ENCODE assay signal across 1 cellular context in the genomic region with DNA sequence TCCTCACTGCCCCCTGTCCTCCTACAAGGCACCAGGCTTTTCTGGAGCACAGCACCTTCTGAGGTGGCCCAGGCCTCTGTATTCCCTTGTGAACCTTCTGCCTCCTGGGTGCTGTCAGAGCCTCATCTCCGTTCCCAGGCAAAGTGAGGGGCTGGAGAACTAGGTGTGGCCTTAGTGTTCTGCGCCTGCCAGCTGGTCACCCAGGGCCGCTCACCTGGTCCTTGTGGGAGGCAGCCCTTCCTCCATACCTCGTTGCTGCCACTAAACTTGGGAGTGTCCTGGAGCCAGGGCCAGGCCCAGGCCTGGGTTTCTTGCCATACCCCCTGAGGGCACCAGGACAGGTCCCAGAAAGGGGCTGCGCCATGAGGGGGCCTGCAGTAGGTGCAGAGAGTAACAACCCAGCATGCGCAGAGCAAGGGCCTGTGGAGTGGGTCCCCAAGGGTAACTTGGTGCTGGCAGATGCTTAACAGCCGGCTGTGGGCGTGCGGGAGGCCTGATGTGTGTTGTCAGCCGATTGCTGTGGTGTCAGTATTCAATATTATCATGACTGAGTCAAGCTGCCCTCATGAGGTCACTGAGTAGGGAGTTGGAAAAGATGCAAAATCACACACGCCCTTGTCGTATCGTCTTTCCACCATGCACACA.
TF ChIP-seq lines count a peak whose summit lies in the region.

No MANE protein-coding gene starts in this region.

TF ChIP-seq in GM23338, 12 proteins besides CTCF, POLR2A, EP300 and RAD21:
- TF ChIP-seq, protein P1, sequence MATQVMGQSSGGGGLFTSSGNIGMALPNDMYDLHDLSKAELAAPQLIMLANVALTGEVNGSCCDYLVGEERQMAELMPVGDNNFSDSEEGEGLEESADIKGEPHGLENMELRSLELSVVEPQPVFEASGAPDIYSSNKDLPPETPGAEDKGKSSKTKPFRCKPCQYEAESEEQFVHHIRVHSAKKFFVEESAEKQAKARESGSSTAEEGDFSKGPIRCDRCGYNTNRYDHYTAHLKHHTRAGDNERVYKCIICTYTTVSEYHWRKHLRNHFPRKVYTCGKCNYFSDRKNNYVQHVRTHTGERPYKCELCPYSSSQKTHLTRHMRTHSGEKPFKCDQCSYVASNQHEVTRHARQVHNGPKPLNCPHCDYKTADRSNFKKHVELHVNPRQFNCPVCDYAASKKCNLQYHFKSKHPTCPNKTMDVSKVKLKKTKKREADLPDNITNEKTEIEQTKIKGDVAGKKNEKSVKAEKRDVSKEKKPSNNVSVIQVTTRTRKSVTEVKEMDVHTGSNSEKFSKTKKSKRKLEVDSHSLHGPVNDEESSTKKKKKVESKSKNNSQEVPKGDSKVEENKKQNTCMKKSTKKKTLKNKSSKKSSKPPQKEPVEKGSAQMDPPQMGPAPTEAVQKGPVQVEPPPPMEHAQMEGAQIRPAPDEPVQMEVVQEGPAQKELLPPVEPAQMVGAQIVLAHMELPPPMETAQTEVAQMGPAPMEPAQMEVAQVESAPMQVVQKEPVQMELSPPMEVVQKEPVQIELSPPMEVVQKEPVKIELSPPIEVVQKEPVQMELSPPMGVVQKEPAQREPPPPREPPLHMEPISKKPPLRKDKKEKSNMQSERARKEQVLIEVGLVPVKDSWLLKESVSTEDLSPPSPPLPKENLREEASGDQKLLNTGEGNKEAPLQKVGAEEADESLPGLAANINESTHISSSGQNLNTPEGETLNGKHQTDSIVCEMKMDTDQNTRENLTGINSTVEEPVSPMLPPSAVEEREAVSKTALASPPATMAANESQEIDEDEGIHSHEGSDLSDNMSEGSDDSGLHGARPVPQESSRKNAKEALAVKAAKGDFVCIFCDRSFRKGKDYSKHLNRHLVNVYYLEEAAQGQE (IDR thresholded peaks at IDR 0.05; ENCODE audit: unreplicated experiment), result no peak
- TF ChIP-seq ZNF331 (CRISPR knock-in tag; IDR thresholded peaks at IDR 0.05; ENCODE audit: low read depth) (no peak), ZNF114 (CRISPR knock-in tag; IDR thresholded peaks at IDR 0.05) (no peak), JUNB (IDR thresholded peaks at IDR 0.05; ENCODE audit: unreplicated experiment) (no peak), POLR2AphosphoS5 (IDR thresholded peaks at IDR 0.05; ENCODE audit: low read depth) (no peak), NANOG (IDR thresholded peaks at IDR 0.05; ENCODE audit: borderline replicate concordance) (no peak), EZH2phosphoT487 (IDR thresholded peaks at IDR 0.05; ENCODE audit: unreplicated experiment) (no peak), EZH2 (IDR thresholded peaks at IDR 0.05; ENCODE audit: low read depth, unreplicated experiment) (no peak)
- TF ChIP-seq, protein P2, sequence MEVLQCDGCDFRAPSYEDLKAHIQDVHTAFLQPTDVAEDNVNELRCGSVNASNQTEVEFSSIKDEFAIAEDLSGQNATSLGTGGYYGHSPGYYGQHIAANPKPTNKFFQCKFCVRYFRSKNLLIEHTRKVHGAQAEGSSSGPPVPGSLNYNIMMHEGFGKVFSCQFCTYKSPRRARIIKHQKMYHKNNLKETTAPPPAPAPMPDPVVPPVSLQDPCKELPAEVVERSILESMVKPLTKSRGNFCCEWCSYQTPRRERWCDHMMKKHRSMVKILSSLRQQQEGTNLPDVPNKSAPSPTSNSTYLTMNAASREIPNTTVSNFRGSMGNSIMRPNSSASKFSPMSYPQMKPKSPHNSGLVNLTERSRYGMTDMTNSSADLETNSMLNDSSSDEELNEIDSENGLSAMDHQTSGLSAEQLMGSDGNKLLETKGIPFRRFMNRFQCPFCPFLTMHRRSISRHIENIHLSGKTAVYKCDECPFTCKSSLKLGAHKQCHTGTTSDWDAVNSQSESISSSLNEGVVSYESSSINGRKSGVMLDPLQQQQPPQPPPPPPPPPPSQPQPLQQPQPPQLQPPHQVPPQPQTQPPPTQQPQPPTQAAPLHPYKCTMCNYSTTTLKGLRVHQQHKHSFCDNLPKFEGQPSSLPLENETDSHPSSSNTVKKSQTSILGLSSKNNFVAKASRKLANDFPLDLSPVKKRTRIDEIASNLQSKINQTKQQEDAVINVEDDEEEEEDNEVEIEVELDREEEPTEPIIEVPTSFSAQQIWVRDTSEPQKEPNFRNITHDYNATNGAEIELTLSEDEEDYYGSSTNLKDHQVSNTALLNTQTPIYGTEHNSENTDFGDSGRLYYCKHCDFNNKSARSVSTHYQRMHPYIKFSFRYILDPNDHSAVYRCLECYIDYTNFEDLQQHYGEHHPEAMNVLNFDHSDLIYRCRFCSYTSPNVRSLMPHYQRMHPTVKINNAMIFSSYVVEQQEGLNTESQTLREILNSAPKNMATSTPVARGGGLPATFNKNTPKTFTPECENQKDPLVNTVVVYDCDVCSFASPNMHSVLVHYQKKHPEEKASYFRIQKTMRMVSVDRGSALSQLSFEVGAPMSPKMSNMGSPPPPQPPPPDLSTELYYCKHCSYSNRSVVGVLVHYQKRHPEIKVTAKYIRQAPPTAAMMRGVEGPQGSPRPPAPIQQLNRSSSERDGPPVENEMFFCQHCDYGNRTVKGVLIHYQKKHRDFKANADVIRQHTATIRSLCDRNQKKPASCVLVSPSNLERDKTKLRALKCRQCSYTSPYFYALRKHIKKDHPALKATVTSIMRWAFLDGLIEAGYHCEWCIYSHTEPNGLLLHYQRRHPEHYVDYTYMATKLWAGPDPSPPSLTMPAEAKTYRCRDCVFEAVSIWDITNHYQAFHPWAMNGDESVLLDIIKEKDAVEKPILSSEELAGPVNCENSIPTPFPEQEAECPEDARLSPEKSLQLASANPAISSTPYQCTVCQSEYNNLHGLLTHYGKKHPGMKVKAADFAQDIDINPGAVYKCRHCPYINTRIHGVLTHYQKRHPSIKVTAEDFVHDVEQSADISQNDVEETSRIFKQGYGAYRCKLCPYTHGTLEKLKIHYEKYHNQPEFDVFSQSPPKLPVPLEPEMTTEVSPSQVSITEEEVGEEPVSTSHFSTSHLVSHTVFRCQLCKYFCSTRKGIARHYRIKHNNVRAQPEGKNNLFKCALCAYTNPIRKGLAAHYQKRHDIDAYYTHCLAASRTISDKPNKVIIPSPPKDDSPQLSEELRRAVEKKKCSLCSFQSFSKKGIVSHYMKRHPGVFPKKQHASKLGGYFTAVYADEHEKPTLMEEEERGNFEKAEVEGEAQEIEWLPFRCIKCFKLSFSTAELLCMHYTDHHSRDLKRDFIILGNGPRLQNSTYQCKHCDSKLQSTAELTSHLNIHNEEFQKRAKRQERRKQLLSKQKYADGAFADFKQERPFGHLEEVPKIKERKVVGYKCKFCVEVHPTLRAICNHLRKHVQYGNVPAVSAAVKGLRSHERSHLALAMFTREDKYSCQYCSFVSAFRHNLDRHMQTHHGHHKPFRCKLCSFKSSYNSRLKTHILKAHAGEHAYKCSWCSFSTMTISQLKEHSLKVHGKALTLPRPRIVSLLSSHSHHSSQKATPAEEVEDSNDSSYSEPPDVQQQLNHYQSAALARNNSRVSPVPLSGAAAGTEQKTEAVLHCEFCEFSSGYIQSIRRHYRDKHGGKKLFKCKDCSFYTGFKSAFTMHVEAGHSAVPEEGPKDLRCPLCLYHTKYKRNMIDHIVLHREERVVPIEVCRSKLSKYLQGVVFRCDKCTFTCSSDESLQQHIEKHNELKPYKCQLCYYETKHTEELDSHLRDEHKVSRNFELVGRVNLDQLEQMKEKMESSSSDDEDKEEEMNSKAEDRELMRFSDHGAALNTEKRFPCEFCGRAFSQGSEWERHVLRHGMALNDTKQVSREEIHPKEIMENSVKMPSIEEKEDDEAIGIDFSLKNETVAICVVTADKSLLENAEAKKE (CRISPR knock-in tag; IDR thresholded peaks at IDR 0.05), result no peak
- TF ChIP-seq, protein P3, sequence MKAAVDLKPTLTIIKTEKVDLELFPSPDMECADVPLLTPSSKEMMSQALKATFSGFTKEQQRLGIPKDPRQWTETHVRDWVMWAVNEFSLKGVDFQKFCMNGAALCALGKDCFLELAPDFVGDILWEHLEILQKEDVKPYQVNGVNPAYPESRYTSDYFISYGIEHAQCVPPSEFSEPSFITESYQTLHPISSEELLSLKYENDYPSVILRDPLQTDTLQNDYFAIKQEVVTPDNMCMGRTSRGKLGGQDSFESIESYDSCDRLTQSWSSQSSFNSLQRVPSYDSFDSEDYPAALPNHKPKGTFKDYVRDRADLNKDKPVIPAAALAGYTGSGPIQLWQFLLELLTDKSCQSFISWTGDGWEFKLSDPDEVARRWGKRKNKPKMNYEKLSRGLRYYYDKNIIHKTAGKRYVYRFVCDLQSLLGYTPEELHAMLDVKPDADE (IDR thresholded peaks at IDR 0.05), result no peak
